7 cellular contexts compared by ENCODE assay signal in the genomic region with DNA sequence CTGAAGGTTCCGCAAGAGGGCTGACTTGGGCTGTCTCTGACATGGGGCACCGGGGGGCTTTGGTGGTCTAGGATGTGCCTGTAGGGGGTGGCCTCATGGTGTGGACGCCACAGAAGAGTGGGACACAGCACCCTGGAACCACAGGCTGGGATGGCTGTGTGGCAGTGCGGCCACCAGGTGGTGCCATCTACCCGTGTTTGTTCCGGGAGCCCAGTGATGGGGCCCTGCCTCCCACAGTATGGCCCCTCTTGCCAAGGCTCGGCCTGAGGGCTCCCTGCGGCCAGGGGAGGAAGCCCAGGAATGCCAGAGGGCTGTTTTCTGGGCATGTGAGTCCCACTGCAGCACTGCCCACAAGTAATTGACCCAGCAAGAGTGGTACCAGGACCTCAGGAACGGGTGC.
DNase-seq lines count a peak whose midpoint lies in the region; ATAC-seq and TF ChIP-seq lines count a peak whose summit lies in the region.
"Not testable (repeated sequence)": the region's sequence is repeated elsewhere in the genome, so short reads cannot be mapped to it uniquely, and the experiment has no call there.

No MANE protein-coding gene starts in this region.

- H3K27ac ChIP-seq in heart right ventricle, result not testable (repeated sequence)

- H3K9me3 Mint-ChIP-seq in activated CD8-positive, alpha-beta T cell treated with anti-CD3 and anti-CD28 coated beads for 36 hours, result not testable (repeated sequence)

- not testable (repeated sequence) for H3K4me1 Mint-ChIP-seq in activated CD8-positive, alpha-beta T cell treated with anti-CD3 and anti-CD28 coated beads for 36 hours (ENCODE audit: low read depth)

- not testable (repeated sequence) for H3K4me1 ChIP-seq in heart right ventricle

- not testable (repeated sequence) for H3K4me3 ChIP-seq in heart right ventricle

- H3K36me3 ChIP-seq in heart right ventricle, result not testable (repeated sequence)

- not testable (repeated sequence) for H3K4me3 Mint-ChIP-seq in activated CD8-positive, alpha-beta T cell treated with anti-CD3 and anti-CD28 coated beads for 36 hours

- CTCF ChIA-PET in activated CD8-positive, alpha-beta T cell treated with anti-CD3 and anti-CD28 coated beads for 36 hours (lab: Charles Lee), result not testable (repeated sequence)

- H3K36me3 Mint-ChIP-seq in activated CD8-positive, alpha-beta T cell treated with anti-CD3 and anti-CD28 coated beads for 36 hours (ENCODE audit: low read depth), result not testable (repeated sequence)

- H3K9me3 ChIP-seq in heart right ventricle, result not testable (repeated sequence)

- not testable (repeated sequence) for H3K27me3 ChIP-seq in heart right ventricle

- not testable (repeated sequence) for H3K27me3 Mint-ChIP-seq in activated CD8-positive, alpha-beta T cell treated with anti-CD3 and anti-CD28 coated beads for 36 hours

- peak; percentile 84 for ATAC-seq in GM18909 (IDR thresholded peaks at IDR 0.05; ENCODE audit: poor library complexity, unreplicated experiment)
- peak; percentile 94 for ATAC-seq in GM21526 (IDR thresholded peaks at IDR 0.05; ENCODE audit: low FRiP score, unreplicated experiment)
- peak; percentile 89 for ATAC-seq in HG02938 (IDR thresholded peaks at IDR 0.05; ENCODE audit: unreplicated experiment)
- peak; percentile 77 for ATAC-seq in HG03432 (IDR thresholded peaks at IDR 0.05; ENCODE audit: unreplicated experiment)
- ATAC-seq in activated CD8-positive, alpha-beta T cell treated with anti-CD3 and anti-CD28 coated beads for 36 hours, result peak; percentile 97
- peak; percentile 84 to 96 (median 89) for ATAC-seq in heart right ventricle
- peak; percentile 94 for ATAC-seq in omental fat pad (ENCODE audit: low FRiP score)

- POLR2A ChIA-PET in activated CD8-positive, alpha-beta T cell treated with anti-CD3 and anti-CD28 coated beads for 36 hours (lab: Charles Lee), result not testable (repeated sequence)

- not testable (repeated sequence) for H3K27ac Mint-ChIP-seq in activated CD8-positive, alpha-beta T cell treated with anti-CD3 and anti-CD28 coated beads for 36 hours

- 0% methylated on average over 2 of the region's 9 CpGs; no CpG with 5 or more reads in 1 of the 2 donors for WGBS in heart right ventricle, 2 donors

- DNase-seq in activated CD8-positive, alpha-beta T cell treated with anti-CD3 and anti-CD28 coated beads for 36 hours; heart right ventricle; omental fat pad (ENCODE audit: low spot score): not testable (repeated sequence)

- not testable (repeated sequence) for TF ChIP-seq CTCF in activated CD8-positive, alpha-beta T cell treated with anti-CD3 and anti-CD28 coated beads for 36 hours (IDR thresholded peaks at IDR 0.05); omental fat pad (IDR thresholded peaks at IDR 0.05)
- peak in 2 of 9 donors; percentile 9 to 15 for TF ChIP-seq CTCF in heart right ventricle (IDR thresholded peaks at IDR 0.05)

- intact Hi-C loops in activated CD8-positive, alpha-beta T cell treated with anti-CD3 and anti-CD28 coated beads for 36 hours (cut with micrococcal nuclease); heart right ventricle (cut with DNase I): not testable (repeated sequence)
